1 cellular context compared by ENCODE assay signal in genomic region chr21:42475526-42476492, GRCh38.
TF ChIP-seq lines count a peak whose summit lies in the region.

No MANE protein-coding gene starts in this region.

TF ChIP-seq in H1, 55 proteins besides CTCF, POLR2A, EP300 and RAD21:
- no peak for TF ChIP-seq SIN3A (conservative IDR thresholded peaks at IDR 0.05 in 1 of 2, IDR thresholded peaks at IDR 0.05 in 1 of 2; ENCODE audit: low read depth in 1 of 2, low read length in 2 of 2)
- no peak for TF ChIP-seq EZH2 (IDR thresholded peaks at IDR 0.05; ENCODE audit: low read depth, low read length, severe bottlenecking)
- no peak for TF ChIP-seq CBX5 (IDR thresholded peaks at IDR 0.05; ENCODE audit: low read depth, low read length)
- TF ChIP-seq TBP (IDR thresholded peaks at IDR 0.05; ENCODE audit: low read depth, low read length), result no peak
- no peak for TF ChIP-seq RFX5 (IDR thresholded peaks at IDR 0.05; ENCODE audit: borderline replicate concordance, low read depth, low read length)
- TF ChIP-seq CHD7 (IDR thresholded peaks at IDR 0.05; ENCODE audit: insufficient replicate concordance, low read length), result no peak
- no peak for TF ChIP-seq KDM5A (IDR thresholded peaks at IDR 0.05; ENCODE audit: low read length)
- TF ChIP-seq JUN (IDR thresholded peaks at IDR 0.05; ENCODE audit: low read depth, low read length), result no peak
- TF ChIP-seq SP4 (IDR thresholded peaks at IDR 0.05; ENCODE audit: low read length), result no peak
- no peak for TF ChIP-seq E2F6 (IDR thresholded peaks at IDR 0.05)
- no peak for TF ChIP-seq TAF1 (IDR thresholded peaks at IDR 0.05; ENCODE audit: low read depth, low read length)
- no peak for TF ChIP-seq BCL11A (IDR thresholded peaks at IDR 0.05; ENCODE audit: low read depth in 2 of 2, low read length in 2 of 2)
